14 cellular contexts compared by ENCODE assay signal in genomic region chr2:156329922-156330726, GRCh38. TPM values are rescaled to one million over a fixed set of nuclear protein-coding genes. Genes with fewer than 3 reads are reported as not detected.
DNase-seq lines count a peak whose midpoint lies in the region; ATAC-seq and TF ChIP-seq lines count a peak whose summit lies in the region.
"Had no signal": no experiment of that assay in that cellular context is flagged by ENCODE, and none has a peak within 500 bp of the region (broad histone marks: within the 10 kb centered on the region; RNA-seq: fewer than 3 reads in every experiment).

No MANE protein-coding gene starts in this region.

- peak overlapping the region; percentile 75 to 100 for H3K27ac Mint-ChIP-seq in effector memory CD8-positive, alpha-beta T cell

- H3K9me3 Mint-ChIP-seq in effector memory CD8-positive, alpha-beta T cell, result no peaks in the 10 kb centered on the region

- intact Hi-C loops in vagina (cut with DNase I), result loop anchor here (5.0 kb wide), 1 partner anchor 372 kb away; no protein-coding TSS in a partner anchor

- H3K4me1 ChIP-seq in HUES48 (ENCODE audit: control insufficient read depth, insufficient read depth, low read length) (peaks cover 49% of the 10 kb centered on the region), osteoblast (ENCODE audit: insufficient read depth, low read length) (peaks cover 8% of the 10 kb centered on the region), vagina (peaks cover 12% of the 10 kb centered on the region)

- DNase-seq in ELF-1 (ENCODE audit: low read depth, low spot score) (peak; percentile 25), osteoblast (ENCODE audit: insufficient read length, low spot score, missing footprints) (peak; percentile 70), hepatic stellate cell (ENCODE audit: low spot score) (no peak), hippocampal formation (lab: John Stamatoyannopoulos, UW) (no peak), vagina (ENCODE audit: extremely low spot score in 2 of 2) (no peak)
- peak in 1 of 3 experiments; percentile 18 for DNase-seq in effector memory CD8-positive, alpha-beta T cell
- DNase-seq: brain microvascular endothelial cell; foreskin melanocyte; NCI-H1105 treated with DMSO at 0.1 percent for 48 hours; NCI-H226; stimulated activated CD4-positive, alpha-beta T cell treated with anti-CD3 and anti-CD28 coated beads, Interleukin-4, amount 100 ng/mL, for 1 hour had no signal

- H3K36me3 ChIP-seq in HUES48 (ENCODE audit: control insufficient read depth, insufficient read depth, low read length) (no peaks in the 10 kb centered on the region), osteoblast (ENCODE audit: insufficient read depth, low read length) (peaks cover 5% of the 10 kb centered on the region), vagina (peaks cover 0 to 13% of the 10 kb centered on the region in 2 donors)
- H3K36me3 ChIP-seq: brain microvascular endothelial cell had no signal

- H3K9me3 ChIP-seq in HUES48 (ENCODE audit: control insufficient read depth, insufficient read depth, low read length) (no peaks in the 10 kb centered on the region), osteoblast (ENCODE audit: low read depth, low read length) (no peaks in the 10 kb centered on the region), vagina (no peaks in the 10 kb centered on the region)
- H3K9me3 ChIP-seq: right atrium auricular region had no signal

- no peaks in the 10 kb centered on the region for H3K79me2 ChIP-seq in osteoblast (ENCODE audit: insufficient read depth, low read length)

- peaks cover 100% of the 10 kb centered on the region for H3K36me3 Mint-ChIP-seq in effector memory CD8-positive, alpha-beta T cell (ENCODE audit: insufficient read depth)

- H3K27me3 ChIP-seq in HUES48 (ENCODE audit: control insufficient read depth, insufficient read depth, low read length), result peaks cover 89% of the 10 kb centered on the region
- H3K27me3 ChIP-seq in osteoblast (ENCODE audit: insufficient read depth, low read length), result no peaks in the 10 kb centered on the region
- no peaks in the 10 kb centered on the region for H3K27me3 ChIP-seq in vagina
- H3K27me3 ChIP-seq: right atrium auricular region had no signal

- no peak for TF ChIP-seq POLR2A in vagina (IDR thresholded peaks at IDR 0.05)

- TF ChIP-seq CTCF in osteoblast (IDR thresholded peaks at IDR 0.05; ENCODE audit: extremely low read depth, low read depth, low read length) (no peak), vagina (IDR thresholded peaks at IDR 0.05) (no peak)

- no peaks in the 10 kb centered on the region for H4K20me1 ChIP-seq in osteoblast (ENCODE audit: insufficient read depth, low read length)

- no peak overlapping the region for H3K9ac ChIP-seq in HUES48 (ENCODE audit: low read depth, low read length)

- peaks cover 35 to 40% of the 10 kb centered on the region in 2 donors for H3K4me1 Mint-ChIP-seq in effector memory CD8-positive, alpha-beta T cell (ENCODE audit: low read depth in 2 of 2)

- H3K27ac ChIP-seq in HUES48 (ENCODE audit: low read depth, low read length), result no peak overlapping the region
- H3K27ac ChIP-seq in osteoblast (ENCODE audit: low read depth, low read length), result no peak overlapping the region
- no peak overlapping the region for H3K27ac ChIP-seq in vagina
- H3K27ac ChIP-seq: brain microvascular endothelial cell, right atrium auricular region had no signal

- peak overlapping the region; percentile 56 for H3K4me3 ChIP-seq in HUES48 (ENCODE audit: low read depth, low read length)
- H3K4me3 ChIP-seq in osteoblast (ENCODE audit: insufficient read depth, low read length), result no peak overlapping the region
- H3K4me3 ChIP-seq in vagina, result no peak overlapping the region

- no peak for ATAC-seq in effector memory CD8-positive, alpha-beta T cell (replicated peaks)
- ATAC-seq in GM18868 (IDR thresholded peaks at IDR 0.05; ENCODE audit: unreplicated experiment), result no peak

- no peak overlapping the region for H2AFZ ChIP-seq in osteoblast (ENCODE audit: low read length)

- H3K4me2 ChIP-seq in osteoblast (ENCODE audit: insufficient read depth, low read length), result no peak overlapping the region

- peaks cover 0 to 19% of the 10 kb centered on the region in 2 donors for H3K27me3 Mint-ChIP-seq in effector memory CD8-positive, alpha-beta T cell

- peak overlapping the region; percentile 31 to 51 for H3K4me3 Mint-ChIP-seq in effector memory CD8-positive, alpha-beta T cell

RNA-seq across cellular contexts. Expression of gene NR4A2, which starts 2.4 kb away (rescaled TPM):
- total RNA-seq in osteoblast (0.72 and 0.88 TPM in 2 replicates), vagina (17.2 TPM)

Comparison
In these comparisons a context has a peak if more than half of its experiments do, and no peak if none do; other contexts are left out.
1. DNase-seq: peak in ELF-1 (single experiment) and osteoblast (single experiment); none in hepatic stellate cell (single experiment), hippocampal formation (0 of 2) and vagina (0 of 2).